8 cellular contexts compared by ENCODE assay signal in genomic region chr11:35146074-35146521, GRCh38. TPM values are rescaled to one million over a fixed set of nuclear protein-coding genes. Genes with fewer than 3 reads are reported as not detected.
A peak's percentile ranks its signal among the peaks of the same experiment; 100 is the strongest.
DNase-seq lines count a peak whose midpoint lies in the region; ATAC-seq lines count a peak whose summit lies in the region.

No MANE protein-coding gene starts in this region.

- peaks cover 3% of the 10 kb centered on the region for H3K9me3 Mint-ChIP-seq in activated T-helper 17 cell treated with anti-CD3 and anti-CD28 coated beads, Interleukin-2, amount 50 U/mL, for 72 hours

- H3K27me3 Mint-ChIP-seq in activated T-helper 17 cell treated with anti-CD3 and anti-CD28 coated beads, Interleukin-2, amount 50 U/mL, for 72 hours: no peaks in the 10 kb centered on the region

- peaks cover 66% of the 10 kb centered on the region for H3K4me1 Mint-ChIP-seq in activated T-helper 17 cell treated with anti-CD3 and anti-CD28 coated beads, Interleukin-2, amount 50 U/mL, for 72 hours

- peaks cover 100% of the 10 kb centered on the region for H3K36me3 Mint-ChIP-seq in activated T-helper 17 cell treated with anti-CD3 and anti-CD28 coated beads, Interleukin-2, amount 50 U/mL, for 72 hours (ENCODE audit: low read depth)

- intact Hi-C loops in posterior cingulate gyrus (cut with DNase I): no loop called here

- peak overlapping the region; percentile 100 for H3K27ac Mint-ChIP-seq in activated T-helper 17 cell treated with anti-CD3 and anti-CD28 coated beads, Interleukin-2, amount 50 U/mL, for 72 hours

- peak; percentile 79 to 84 for DNase-seq in stimulated activated CD4-positive, alpha-beta T cell treated with anti-CD3 and anti-CD28 coated beads, Interleukin-2, amount 100 ng/mL, for 24 hours
- DNase-seq in putamen (ENCODE audit: low spot score) (no peak), posterior cingulate gyrus (no peak), GF-D8 (lab: John Stamatoyannopoulos, UW) (no peak), SHP77 (lab: John Stamatoyannopoulos, UW) (no peak)

- ATAC-seq in GM19043 (IDR thresholded peaks at IDR 0.05; ENCODE audit: low read depth, unreplicated experiment): peak; percentile 30
- peak; percentile 21 for ATAC-seq in HG03460 (IDR thresholded peaks at IDR 0.05; ENCODE audit: unreplicated experiment)
- peak; percentile 64 for ATAC-seq in activated T-helper 17 cell treated with anti-CD3 and anti-CD28 coated beads, Interleukin-2, amount 50 U/mL, for 72 hours (replicated peaks)

- H3K4me3 Mint-ChIP-seq in activated T-helper 17 cell treated with anti-CD3 and anti-CD28 coated beads, Interleukin-2, amount 50 U/mL, for 72 hours: peak overlapping the region; percentile 93

RNA-seq across cellular contexts. Expression of gene CD44, which starts 7.1 kb away (rescaled TPM):
- 100 to 1,000 TPM; 408 to 664 TPM for total RNA-seq in activated T-helper 17 cell treated with anti-CD3 and anti-CD28 coated beads, Interleukin-2, amount 50 U/mL, for 72 hours

Comparison
In these comparisons a context has a peak if more than half of its experiments do, and no peak if none do; other contexts are left out.
1. DNase-seq: peak in stimulated activated CD4-positive, alpha-beta T cell treated with anti-CD3 and anti-CD28 coated beads, Interleukin-2, amount 100 ng/mL, for 24 hours (2 of 2); none in putamen (single experiment), posterior cingulate gyrus (0 of 10), GF-D8 (single experiment) and SHP77 (0 of 2).
2. Peak in every context shown above with its lines, with median percentiles within 50 percentile points of each other: ATAC-seq.